In genomic region chr10:80205478-80206276, GRCh38 we compare ENCODE assay signal across 8 cellular contexts. TPM values are rescaled to one million over a fixed set of nuclear protein-coding genes. Genes with fewer than 3 reads are reported as not detected.
A peak's percentile ranks its signal among the peaks of the same experiment; 100 is the strongest.
DNase-seq lines count a peak whose midpoint lies in the region; ATAC-seq and TF ChIP-seq lines count a peak whose summit lies in the region.

Gene ANXA11 (minus strand): TSS chr10:80205537. CDS start chr10:80172861, 32,676 bp downstream.

- intact Hi-C loops in CD4-positive, alpha-beta T cell (cut with DNase I, micrococcal nuclease), result loop anchor here (1.0 to 10.0 kb wide), 7 partner anchors 9 to 761 kb away; partner anchors contain the start of genes TMEM254 (in 1 of the 2) and ZCCHC24 (in 1 of the 2)

- peak; percentile 79 for ATAC-seq in CD4-positive, alpha-beta T cell (ENCODE audit: poor library complexity)
- ATAC-seq in GM19351 (IDR thresholded peaks at IDR 0.05; ENCODE audit: unreplicated experiment) (peak; percentile 78), HG03469 (IDR thresholded peaks at IDR 0.05; ENCODE audit: unreplicated experiment) (peak; percentile 70)

- no peaks in the 10 kb centered on the region for H3K9me3 ChIP-seq in CD4-positive, alpha-beta T cell (ENCODE audit: control insufficient read depth, low read length)
- H3K9me3 ChIP-seq in mononuclear cell (ENCODE audit: low read depth, low read length), result no peaks in the 10 kb centered on the region

- H3K4me3 Mint-ChIP-seq in CD4-positive, alpha-beta T cell, result peak within 1 kb of the TSS; percentile 90

- no peak for TF ChIP-seq CTCF in CD4-positive, alpha-beta T cell (IDR thresholded peaks at IDR 0.05)

- peak; percentile 72 to 89 (median 86) for DNase-seq in CD4-positive, alpha-beta T cell
- DNase-seq in NK-92 (lab: John Stamatoyannopoulos, UW; ENCODE audit: unreplicated experiment), result peak; percentile 11
- peak; percentile 74 for DNase-seq in stimulated activated CD8-positive, alpha-beta memory T cell treated with anti-CD3 and anti-CD28 coated beads, Interleukin-4, amount 100 ng/mL, for 24 hours (ENCODE audit: low read depth)

- H3K27me3 Mint-ChIP-seq in CD4-positive, alpha-beta T cell, result no peaks in the 10 kb centered on the region

- peak within 1 kb of the TSS; percentile 72 for H3K27ac ChIP-seq in CD4-positive, alpha-beta T cell (ENCODE audit: low read depth, low read length)

- in situ Hi-C loops in endometrial microvascular endothelial cells (cut with HindIII; ENCODE audit: inconsistent ontology term, low pct_unique_long_range_greater_than_20kb, low sequenced_read_pairs), result no loop called here

- peak within 1 kb of the TSS; percentile 80 for H3K4me3 ChIP-seq in mononuclear cell (ENCODE audit: low read length)

- H3K27ac Mint-ChIP-seq in CD4-positive, alpha-beta T cell, result peak within 1 kb of the TSS; percentile 96

- H3K4me1 ChIP-seq in mononuclear cell (ENCODE audit: insufficient read depth, low read length), result peaks cover 52% of the 10 kb centered on the region

- POLR2A ChIA-PET in CD4-positive, alpha-beta T cell (lab: Charles Lee), result interaction anchor here (0.6 to 6.5 kb wide), 11 partner anchors 12 to 202 kb away, joined by 3 to 218 read pairs (median 4); partner anchors contain the start of genes PRXL2A and TMEM254
- POLR2A ChIA-PET in activated CD8-positive, alpha-beta memory T cell treated with anti-CD3 and anti-CD28 coated beads for 36 hours (lab: Charles Lee), result interaction anchor here (0.6 to 1.0 kb wide), 3 partner anchors 12 to 61 kb away, joined by 3 to 9 read pairs (median 3); no protein-coding TSS in a partner anchor

- no peaks in the 10 kb centered on the region for H3K9me3 Mint-ChIP-seq in CD4-positive, alpha-beta T cell

- peaks cover 27% of the 10 kb centered on the region for H3K36me3 Mint-ChIP-seq in CD4-positive, alpha-beta T cell (ENCODE audit: low read depth)

- CTCF ChIA-PET in CD4-positive, alpha-beta T cell (lab: Charles Lee), result interaction anchor here (1.0 kb wide), 2 partner anchors 10 to 18 kb away, joined by 3 read pairs; no protein-coding TSS in a partner anchor
- CTCF ChIA-PET in activated CD8-positive, alpha-beta memory T cell treated with anti-CD3 and anti-CD28 coated beads for 36 hours (lab: Charles Lee), result interaction anchor here (0.6 to 2.2 kb wide), 3 partner anchors 12 to 62 kb away, joined by 3 to 11 read pairs (median 4); no protein-coding TSS in a partner anchor

- no peaks in the 10 kb centered on the region for H3K27me3 ChIP-seq in CD4-positive, alpha-beta T cell (ENCODE audit: control insufficient read depth, insufficient read depth, low read length)
- no peaks in the 10 kb centered on the region for H3K27me3 ChIP-seq in mononuclear cell (ENCODE audit: insufficient read depth, low read length)

- H3K4me1 Mint-ChIP-seq in CD4-positive, alpha-beta T cell (ENCODE audit: low read depth), result peaks cover 56% of the 10 kb centered on the region

RNA-seq across cellular contexts. Expression of gene ANXA11, which starts in this region (rescaled TPM):
- 100 to 1,000 TPM; 153 to 159 TPM for total RNA-seq in CD4-positive, alpha-beta T cell
- 100 to 1,000 TPM; 195 to 208 TPM for total RNA-seq in activated CD8-positive, alpha-beta memory T cell treated with anti-CD3 and anti-CD28 coated beads for 36 hours
- total RNA-seq in endometrial microvascular endothelial cells (ENCODE audit: inconsistent ontology term) (109 TPM), mononuclear cell (61.6 TPM)

Comparison
In these comparisons a context has a peak if more than half of its experiments do, and no peak if none do; other contexts are left out.
1. Peak in every context shown above with its lines: DNase-seq, ATAC-seq, H3K4me3 ChIP-seq and H3K27ac ChIP-seq.
2. DNase-seq: peak in every context shown above with its lines; median percentile 86 in CD4-positive, alpha-beta T cell; 74 in stimulated activated CD8-positive, alpha-beta memory T cell treated with anti-CD3 and anti-CD28 coated beads, Interleukin-4, amount 100 ng/mL, for 24 hours; 11 in NK-92.